ENCODE assay signal across 14 cellular contexts in the genomic region with DNA sequence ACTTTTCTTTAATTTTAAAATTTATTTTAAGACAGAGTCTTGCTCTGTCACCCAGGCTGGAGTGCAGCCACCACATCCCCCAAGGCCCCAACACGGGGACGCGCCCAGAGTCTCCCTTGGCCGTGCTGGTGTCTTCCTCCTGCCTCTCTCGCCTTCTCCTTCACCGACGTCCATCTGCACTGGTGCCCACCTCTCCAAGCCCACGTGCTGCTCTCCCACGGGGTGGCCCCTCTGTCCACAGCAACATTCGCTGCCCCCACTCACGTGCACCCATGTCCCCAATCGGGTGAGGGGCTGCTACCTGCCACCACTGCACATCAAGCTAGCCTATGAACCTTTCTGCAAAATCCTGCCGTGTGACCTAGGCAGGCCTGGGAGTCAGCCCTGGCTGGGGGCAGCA. TPM values are rescaled to one million over a fixed set of nuclear protein-coding genes. Genes with fewer than 3 reads are reported as not detected.
DNase-seq lines count a peak whose midpoint lies in the region; ATAC-seq and TF ChIP-seq lines count a peak whose summit lies in the region.
"Had no signal": no experiment of that assay in that cellular context is flagged by ENCODE, and none has a peak within 500 bp of the region (broad histone marks: within the 10 kb centered on the region; RNA-seq: fewer than 3 reads in every experiment).

No MANE protein-coding gene starts in this region.

- H3K9me3 ChIP-seq in T-helper 17 cell (ENCODE audit: control insufficient read depth, low read length, poor library complexity, severe bottlenecking) (no peaks in the 10 kb centered on the region), prostate gland (no peaks in the 10 kb centered on the region), adrenal gland (replicated peaks in 1 of 3) (no peaks in the 10 kb centered on the region)
- H3K9me3 ChIP-seq: transverse colon had no signal

- TF ChIP-seq POLR2A in prostate gland (IDR thresholded peaks at IDR 0.05) (no peak), adrenal gland (IDR thresholded peaks at IDR 0.05) (no peak)

- no peaks in the 10 kb centered on the region for H3K27me3 ChIP-seq in prostate gland (replicated peaks; ENCODE audit: insufficient read depth)
- H3K27me3 ChIP-seq in adrenal gland, result no peaks in the 10 kb centered on the region
- H3K27me3 ChIP-seq: transverse colon had no signal

- no peak for ATAC-seq in T-helper 17 cell
- ATAC-seq in HG02981 (IDR thresholded peaks at IDR 0.05; ENCODE audit: unreplicated experiment), result no peak

- DNase-seq in T-helper 1 cell (no peak), T-helper 17 cell (no peak), fibroblast of the aortic adventitia (ENCODE audit: low read depth) (no peak), prostate gland (ENCODE audit: low spot score) (no peak), adrenal gland (no peak)
- DNase-seq in central memory CD4-positive, alpha-beta T cell, result no peak
- DNase-seq: DMS53, GOT3, transverse colon had no signal

- H3K27ac ChIP-seq in prostate gland (peak overlapping the region; percentile 81 to 87), adrenal gland (peak overlapping the region in 2 of 5 donors; percentile 83 to 97)
- H3K27ac ChIP-seq: 22Rv1 had no signal

- intact Hi-C loops in prostate gland (cut with DNase I) (no loop called here), adrenal gland (cut with DNase I) (no loop called here)

- no peaks in the 10 kb centered on the region for H3K27me3 Mint-ChIP-seq in T-helper 1 cell treated with Interleukin-12 subunit alpha and Interleukin-12 subunit beta and Interleukin-4 antibody, amounts not matched to agents 30 μg/mL and 1 μg/mL, for 36 hours (ENCODE audit: low read depth)
- no peaks in the 10 kb centered on the region for H3K27me3 Mint-ChIP-seq in T-helper 17 cell
- H3K27me3 Mint-ChIP-seq: brain had no signal

- TF ChIP-seq CTCF in fibroblast of the aortic adventitia (IDR thresholded peaks at IDR 0.05; ENCODE audit: insufficient read depth, low read length) (no peak), prostate gland (IDR thresholded peaks at IDR 0.05) (no peak), adrenal gland (IDR thresholded peaks at IDR 0.05) (no peak)

- H3K4me1 ChIP-seq in prostate gland (replicated peaks) (no peaks in the 10 kb centered on the region), adrenal gland (replicated peaks in 1 of 2) (peaks cover 0 to 40% of the 10 kb centered on the region in 2 donors)

- H3K36me3 Mint-ChIP-seq in T-helper 1 cell treated with Interleukin-12 subunit alpha and Interleukin-12 subunit beta and Interleukin-4 antibody, amounts not matched to agents 30 μg/mL and 1 μg/mL, for 36 hours (ENCODE audit: low read depth), result peaks cover 43% of the 10 kb centered on the region
- H3K36me3 Mint-ChIP-seq in T-helper 17 cell (ENCODE audit: low read depth), result peaks cover 6% of the 10 kb centered on the region
- H3K36me3 Mint-ChIP-seq: brain had no signal

- peak overlapping the region; percentile 100 for H3K4me3 Mint-ChIP-seq in T-helper 1 cell treated with Interleukin-12 subunit alpha and Interleukin-12 subunit beta and Interleukin-4 antibody, amounts not matched to agents 30 μg/mL and 1 μg/mL, for 36 hours
- H3K4me3 Mint-ChIP-seq in T-helper 17 cell, result peak overlapping the region; percentile 99
- H3K4me3 Mint-ChIP-seq: brain had no signal

- H3K9me3 Mint-ChIP-seq in T-helper 1 cell treated with Interleukin-12 subunit alpha and Interleukin-12 subunit beta and Interleukin-4 antibody, amounts not matched to agents 30 μg/mL and 1 μg/mL, for 36 hours, result no peaks in the 10 kb centered on the region
- H3K9me3 Mint-ChIP-seq: brain had no signal

- H3K4me1 Mint-ChIP-seq in T-helper 1 cell treated with Interleukin-12 subunit alpha and Interleukin-12 subunit beta and Interleukin-4 antibody, amounts not matched to agents 30 μg/mL and 1 μg/mL, for 36 hours (ENCODE audit: low read depth), result peaks cover 27% of the 10 kb centered on the region
- peaks cover 46% of the 10 kb centered on the region for H3K4me1 Mint-ChIP-seq in T-helper 17 cell
- H3K4me1 Mint-ChIP-seq: brain had no signal

- 77% methylated on average over 13 of the region's 13 CpGs for WGBS in prostate gland
- 62 to 81% (median 72%) methylated on average over 12 to 13 of the region's 13 CpGs for WGBS in adrenal gland, 4 donors

- peaks cover 0 to 6% of the 10 kb centered on the region in 2 donors for H3K36me3 ChIP-seq in prostate gland
- H3K36me3 ChIP-seq in adrenal gland (replicated peaks in 1 of 2), result peaks cover 0 to 24% of the 10 kb centered on the region in 2 donors
- H3K36me3 ChIP-seq: transverse colon had no signal

- H3K4me3 ChIP-seq in fibroblast of the aortic adventitia (ENCODE audit: low read depth, low read length), result peak overlapping the region; percentile 13
- peak overlapping the region in 1 of 2 donors; percentile 36 for H3K4me3 ChIP-seq in prostate gland
- H3K4me3 ChIP-seq in adrenal gland, result peak overlapping the region in 1 of 4 donors; percentile 56

- H3K27ac Mint-ChIP-seq in T-helper 1 cell treated with Interleukin-12 subunit alpha and Interleukin-12 subunit beta and Interleukin-4 antibody, amounts not matched to agents 30 μg/mL and 1 μg/mL, for 36 hours, result peak overlapping the region; percentile 59
- H3K27ac Mint-ChIP-seq in T-helper 17 cell, result peak overlapping the region; percentile 98

RNA-seq across cellular contexts. Expression of gene TMEM204, which starts 3.1 kb away (rescaled TPM):
- total RNA-seq in T-helper 17 cell (10 to 100 TPM; 22.2 to 23.4 TPM), fibroblast of the aortic adventitia (ENCODE audit: low replicate concordance) (5.0 and 22.1 TPM in 2 replicates), prostate gland (10 to 100 TPM; 20.7 to 33.9 TPM), adrenal gland (10 to 100 TPM; 20.1 to 77.2 (median 31.3) TPM)
- 10 to 100 TPM in 2 of 3 donors, 1 to 10 TPM in 1; 7.4 to 30.7 (median 26.6) TPM for polyA plus RNA-seq in adrenal gland

RNA-seq across cellular contexts. Expression of gene TELO2, which starts 43.4 kb away (rescaled TPM):
- total RNA-seq in T-helper 17 cell (10 to 100 TPM; 36.4 to 39.7 TPM), fibroblast of the aortic adventitia (ENCODE audit: low replicate concordance) (23.5 and 29.1 TPM in 2 replicates), prostate gland (10 to 100 TPM; 35.1 to 53.5 TPM), adrenal gland (10 to 100 TPM; 17.0 to 53.7 (median 23.7) TPM)
- polyA plus RNA-seq in adrenal gland, result 100 to 1,000 TPM in 1 of 3 donors, 10 to 100 TPM in 1, 1 to 10 TPM in 1; 1.3 to 173 (median 96.0) TPM

RNA-seq across cellular contexts. Expression of gene PTX4, which starts 47.9 kb away (rescaled TPM):
- not detected for total RNA-seq in T-helper 17 cell
- not detected in 2 replicates for total RNA-seq in fibroblast of the aortic adventitia (ENCODE audit: low replicate concordance)
- total RNA-seq in prostate gland, result 1 to 10 TPM in 1 of 2 donors, not detected in 1; 2.2 TPM
- total RNA-seq in adrenal gland, result 1 to 10 TPM in 2 of 8 donors, under 1 TPM in 4, not detected in 2; 0.39 to 1.4 (median 0.61) TPM
- under 1 TPM in 2 of 3 donors, not detected in 1; 0.16 to 0.17 TPM for polyA plus RNA-seq in adrenal gland
- total RNA-seq: T-helper 1 cell treated with Interleukin-12 subunit alpha and Interleukin-12 subunit beta and Interleukin-4 antibody, amounts not matched to agents 30 ng/mL and 1 ng/mL, for 36 hours; transverse colon had no signal
